Comparison of ENCODE assay signal across 1 cellular context in genomic region chr1:90155721-90156487, GRCh38.
TF ChIP-seq lines count a peak whose summit lies in the region.

No MANE protein-coding gene starts in this region.

TF ChIP-seq in GM12878, 131 proteins besides CTCF, POLR2A, EP300 and RAD21 (continued from another document):
- TF ChIP-seq ZNF687 (IDR thresholded peaks at IDR 0.05) (no peak), KDM1A (IDR thresholded peaks at IDR 0.05; ENCODE audit: borderline replicate concordance) (no peak), ZNF384 (IDR thresholded peaks at IDR 0.05; ENCODE audit: borderline replicate concordance, low read depth, low read length) (no peak), HDGF (IDR thresholded peaks at IDR 0.05) (no peak), ZNF217 (IDR thresholded peaks at IDR 0.05) (no peak), CREM (IDR thresholded peaks at IDR 0.05; ENCODE audit: low read depth) (peak; percentile 66; the same call in 1 of the 2 replicates), ZZZ3 (IDR thresholded peaks at IDR 0.05; ENCODE audit: control insufficient read depth, insufficient read length, low read depth) (no peak), MEF2A (IDR thresholded peaks at IDR 0.05; ENCODE audit: insufficient read depth, low read depth, low read length) (peak; percentile 53; the same call in 1 of the 2 replicates), KLF5 (IDR thresholded peaks at IDR 0.05; ENCODE audit: partially characterized antibody) (no peak), SKIL (IDR thresholded peaks at IDR 0.05; ENCODE audit: low read depth, poor library complexity, severe bottlenecking) (no peak), USF1 (IDR thresholded peaks at IDR 0.05; ENCODE audit: borderline replicate concordance, extremely low read length, insufficient read depth, low read depth, low read length) (no peak), PBX3 (IDR thresholded peaks at IDR 0.05; ENCODE audit: insufficient replicate concordance, low read depth, low read length) (no peak), RUNX3 (IDR thresholded peaks at IDR 0.05; ENCODE audit: low read length) (peak; percentile 44; the same call in 1 of the 2 replicates), NFIC (IDR thresholded peaks at IDR 0.05; ENCODE audit: low read depth, low read length) (peak; percentile 73; the same call in 1 of the 2 replicates), IKZF2 (IDR thresholded peaks at IDR 0.05) (no peak), MEF2B (IDR thresholded peaks at IDR 0.05; ENCODE audit: partially characterized antibody, poor library complexity, severe bottlenecking) (peak; percentile 27), ZBED1 (IDR thresholded peaks at IDR 0.05; ENCODE audit: borderline replicate concordance) (peak; percentile 54; the same call in 1 of the 2 replicates), E4F1 (IDR thresholded peaks at IDR 0.05; ENCODE audit: borderline replicate concordance, partially characterized antibody) (no peak), USF2 (IDR thresholded peaks at IDR 0.05; ENCODE audit: borderline replicate concordance, low read depth, low read length) (no peak), SMAD5 (IDR thresholded peaks at IDR 0.05; ENCODE audit: low read depth) (no peak), FOXK2 (IDR thresholded peaks at IDR 0.05) (no peak), ATF7 (IDR thresholded peaks at IDR 0.05; ENCODE audit: low read depth) (no peak), RB1 (IDR thresholded peaks at IDR 0.05; ENCODE audit: borderline replicate concordance) (no peak), PRDM15 (CRISPR knock-in tag; IDR thresholded peaks at IDR 0.05) (no peak), RCOR1 (conservative IDR thresholded peaks at IDR 0.05; ENCODE audit: low read depth, low read length) (no peak), RELB (IDR thresholded peaks at IDR 0.05; ENCODE audit: low read depth) (no peak), POU2F2 (IDR thresholded peaks at IDR 0.05; ENCODE audit: borderline replicate concordance, low read depth, low read length) (no peak)
